11 cellular contexts compared by ENCODE assay signal in genomic region chr6:135358251-135358821, GRCh38.
DNase-seq lines count a peak whose midpoint lies in the region; TF ChIP-seq lines count a peak whose summit lies in the region.
"Had no signal": no experiment of that assay in that cellular context is flagged by ENCODE, and none has a peak within 500 bp of the region (broad histone marks: within the 10 kb centered on the region; RNA-seq: fewer than 3 reads in every experiment).

No MANE protein-coding gene starts in this region.

- in situ Hi-C loops in astrocyte of the cerebellum (cut with HindIII; ENCODE audit: low sequenced_read_pairs), result no loop called here

- H2AFZ ChIP-seq in hepatocyte, result no peak overlapping the region

- no peaks in the 10 kb centered on the region for H3K27me3 ChIP-seq in hepatocyte

- no peaks in the 10 kb centered on the region for H3K27me3 Mint-ChIP-seq in HFFc6 (ENCODE audit: insufficient read depth)

- peaks cover 6% of the 10 kb centered on the region for H3K9me3 Mint-ChIP-seq in HFFc6
- H3K9me3 Mint-ChIP-seq: stimulated activated effector memory CD8-positive, alpha-beta T cell treated with anti-CD3 and anti-CD28 coated beads, Interleukin-12 subunit alpha, Interleukin-12 subunit beta, amount 100 ng/mL, for 72 hours had no signal

- WGBS in hepatocyte (ENCODE audit: low lambda C conversion rate, missing lambda C conversion rate), result 97% methylated on average over 1 of the region's 1 CpG

- peak overlapping the region; percentile 98 for H3K27ac Mint-ChIP-seq in HFFc6
- H3K27ac Mint-ChIP-seq: stimulated activated effector memory CD8-positive, alpha-beta T cell treated with anti-CD3 and anti-CD28 coated beads, Interleukin-12 subunit alpha, Interleukin-12 subunit beta, amount 100 ng/mL, for 72 hours had no signal

- no peaks in the 10 kb centered on the region for H3K4me1 ChIP-seq in hepatocyte (ENCODE audit: insufficient read depth)

- no peaks in the 10 kb centered on the region for H4K20me1 ChIP-seq in hepatocyte (ENCODE audit: insufficient read depth, poor library complexity, severe bottlenecking)

- no peak for TF ChIP-seq CTCF in HFFc6 (IDR thresholded peaks at IDR 0.05)
- no peak for TF ChIP-seq CTCF in astrocyte of the cerebellum (IDR thresholded peaks at IDR 0.05; ENCODE audit: low read depth, low read length, missing control alignments)
- TF ChIP-seq CTCF in hepatocyte (IDR thresholded peaks at IDR 0.05; ENCODE audit: poor library complexity), result no peak

- H3K4me3 ChIP-seq in astrocyte of the cerebellum (ENCODE audit: low read depth, low read length) (no peak overlapping the region), hepatocyte (no peak overlapping the region)

- H3K4me1 Mint-ChIP-seq in HFFc6 (ENCODE audit: low read depth), result peaks cover 52% of the 10 kb centered on the region

- no peak overlapping the region for H3K27ac ChIP-seq in hepatocyte

- no peaks in the 10 kb centered on the region for H3K79me2 ChIP-seq in hepatocyte

- H3K4me3 Mint-ChIP-seq in HFFc6, result peak overlapping the region; percentile 80
- H3K4me3 Mint-ChIP-seq: stimulated activated effector memory CD8-positive, alpha-beta T cell treated with anti-CD3 and anti-CD28 coated beads, Interleukin-12 subunit alpha, Interleukin-12 subunit beta, amount 100 ng/mL, for 72 hours had no signal

- no peaks in the 10 kb centered on the region for H3K36me3 ChIP-seq in hepatocyte (replicated peaks; ENCODE audit: insufficient read depth, low read depth)

- no peaks in the 10 kb centered on the region for H3K9me2 ChIP-seq in hepatocyte (replicated peaks; ENCODE audit: insufficient read depth)

- peak; percentile 52 for DNase-seq in AG08396 (ENCODE audit: low spot score)
- DNase-seq in HFFc6, result peak; percentile 94
- peak; percentile 78 for DNase-seq in astrocyte of the cerebellum (ENCODE audit: low read depth)
- no peak for DNase-seq in hepatocyte (ENCODE audit: low spot score)
- DNase-seq in NCI-H1930 (lab: John Stamatoyannopoulos, UW), result no peak
- no peak for DNase-seq in SIG-M5 (lab: John Stamatoyannopoulos, UW)
- no peak for DNase-seq in medulla oblongata (ENCODE audit: extremely low spot score)
- no peak for DNase-seq in activated CD4-positive, alpha-beta T cell treated with anti-CD3 and anti-CD28 coated beads, Interleukin-2, amount 50 U/mL, for 48 hours
- DNase-seq: cortex of kidney, NCI-H187 had no signal

- H3K9me3 ChIP-seq in hepatocyte (ENCODE audit: low read depth), result no peaks in the 10 kb centered on the region

- H3K4me2 ChIP-seq in hepatocyte, result peak overlapping the region; percentile 18

- H3K36me3 Mint-ChIP-seq in HFFc6 (ENCODE audit: low read depth), result peaks cover 22% of the 10 kb centered on the region; the same call in 1 of the 2 replicates
- H3K36me3 Mint-ChIP-seq: stimulated activated effector memory CD8-positive, alpha-beta T cell treated with anti-CD3 and anti-CD28 coated beads, Interleukin-12 subunit alpha, Interleukin-12 subunit beta, amount 100 ng/mL, for 72 hours had no signal

Comparison
In these comparisons a context has a peak if more than half of its experiments do, and no peak if none do; other contexts are left out.
1. DNase-seq: peak in AG08396 (single experiment), HFFc6 (single experiment) and astrocyte of the cerebellum (single experiment); none in hepatocyte (single experiment), NCI-H1930 (0 of 2), SIG-M5 (single experiment), medulla oblongata (single experiment) and activated CD4-positive, alpha-beta T cell treated with anti-CD3 and anti-CD28 coated beads, Interleukin-2, amount 50 U/mL, for 48 hours (0 of 2).